8 cellular contexts compared by ENCODE assay signal in the genomic region with DNA sequence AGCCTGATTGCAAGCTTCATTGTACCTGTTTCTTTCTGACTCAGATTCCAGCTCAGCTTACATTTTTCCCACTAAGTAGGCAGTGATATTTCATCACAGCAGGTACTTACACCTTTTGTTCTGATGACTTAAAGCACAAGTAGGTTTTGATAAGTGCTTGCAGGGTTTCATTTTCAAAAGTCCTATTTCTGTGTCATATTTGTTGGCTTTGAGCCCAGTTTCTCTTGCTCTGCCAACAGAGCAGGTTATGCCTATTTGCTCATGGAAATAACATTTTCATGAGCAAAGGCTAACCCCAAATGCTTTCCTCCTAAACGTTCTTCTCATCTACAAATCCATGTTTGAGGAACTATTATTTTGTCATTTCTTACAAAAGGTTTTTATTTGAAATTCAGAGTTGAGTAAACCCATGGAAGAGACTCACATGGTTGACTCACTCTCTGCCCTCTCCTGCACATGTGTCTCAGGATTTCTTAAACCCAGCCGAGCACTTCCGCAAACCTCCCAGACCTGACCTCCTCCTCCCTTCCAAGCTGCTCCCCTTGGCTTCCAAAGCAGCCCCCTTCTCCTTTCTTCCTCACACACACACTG. TPM values are rescaled to one million over a fixed set of nuclear protein-coding genes. Genes with fewer than 3 reads are reported as not detected.
DNase-seq lines count a peak whose midpoint lies in the region; ATAC-seq and TF ChIP-seq lines count a peak whose summit lies in the region.

No MANE protein-coding gene starts in this region.

- peaks cover 43% of the 10 kb centered on the region for H3K4me1 Mint-ChIP-seq in activated naive CD8-positive, alpha-beta T cell treated with anti-CD3 and anti-CD28 coated beads for 36 hours

- peak; percentile 87 for ATAC-seq in GM18517 (IDR thresholded peaks at IDR 0.05; ENCODE audit: unreplicated experiment)
- ATAC-seq in HG03064 (IDR thresholded peaks at IDR 0.05; ENCODE audit: low read depth, unreplicated experiment): peak; percentile 84
- peak; percentile 71 for ATAC-seq in left colon
- ATAC-seq in GM21825 (IDR thresholded peaks at IDR 0.05; ENCODE audit: unreplicated experiment): no peak

- H3K36me3 Mint-ChIP-seq in activated naive CD8-positive, alpha-beta T cell treated with anti-CD3 and anti-CD28 coated beads for 36 hours: no peaks in the 10 kb centered on the region

- H3K9me3 Mint-ChIP-seq in activated naive CD8-positive, alpha-beta T cell treated with anti-CD3 and anti-CD28 coated beads for 36 hours: no peaks in the 10 kb centered on the region

- DNase-seq in AG09309 (ENCODE audit: low read depth) (peak; percentile 33), NCI-H2171 (lab: John Stamatoyannopoulos, UW) (peak; percentile 20), left colon (peak in 1 of 2 donors; percentile 37)
- no peak for DNase-seq in activated naive CD8-positive, alpha-beta T cell treated with anti-CD3 and anti-CD28 coated beads for 36 hours
- no peak for DNase-seq in stimulated activated naive CD4-positive, alpha-beta T cell treated with Interleukin-2 at 50 U/mL for 16 hours (lab: John Stamatoyannopoulos, UW)

- H3K4me3 ChIP-seq in AG09309 (ENCODE audit: control insufficient read depth, low read depth, low read length): no peak overlapping the region

- no peaks in the 10 kb centered on the region for H3K27me3 Mint-ChIP-seq in activated naive CD8-positive, alpha-beta T cell treated with anti-CD3 and anti-CD28 coated beads for 36 hours

- H3K27ac Mint-ChIP-seq in activated naive CD8-positive, alpha-beta T cell treated with anti-CD3 and anti-CD28 coated beads for 36 hours: peak overlapping the region; percentile 93

- peak overlapping the region; percentile 32 for H3K4me3 Mint-ChIP-seq in activated naive CD8-positive, alpha-beta T cell treated with anti-CD3 and anti-CD28 coated beads for 36 hours

- intact Hi-C loops in left colon (cut with DNase I, micrococcal nuclease): no loop called here

- TF ChIP-seq CTCF in AG09309 (IDR thresholded peaks at IDR 0.05; ENCODE audit: control insufficient read depth, insufficient read depth, low read depth, low read length, missing control alignments): no peak

RNA-seq across cellular contexts. Expression of gene LTA4H, which starts 12.3 kb away (rescaled TPM):
- total RNA-seq in activated naive CD8-positive, alpha-beta T cell treated with anti-CD3 and anti-CD28 coated beads for 36 hours: 10 to 100 TPM; 93.7 to 94.4 TPM
- 10 to 100 TPM; 55.3 to 59.1 TPM for total RNA-seq in left colon

RNA-seq across cellular contexts. Expression of gene HAL, which starts 51.6 kb away (rescaled TPM):
- under 1 TPM; 0.56 to 0.58 TPM for total RNA-seq in activated naive CD8-positive, alpha-beta T cell treated with anti-CD3 and anti-CD28 coated beads for 36 hours
- total RNA-seq in left colon: 1 to 10 TPM; 2.5 to 2.7 TPM

Comparison
In these comparisons a context has a peak if more than half of its experiments do, and no peak if none do; other contexts are left out.
1. DNase-seq: peak in AG09309 (single experiment) and NCI-H2171 (single experiment); none in activated naive CD8-positive, alpha-beta T cell treated with anti-CD3 and anti-CD28 coated beads for 36 hours (single experiment) and stimulated activated naive CD4-positive, alpha-beta T cell treated with Interleukin-2 at 50 U/mL for 16 hours (single experiment).